12 cellular contexts compared by ENCODE assay signal in the genomic region with DNA sequence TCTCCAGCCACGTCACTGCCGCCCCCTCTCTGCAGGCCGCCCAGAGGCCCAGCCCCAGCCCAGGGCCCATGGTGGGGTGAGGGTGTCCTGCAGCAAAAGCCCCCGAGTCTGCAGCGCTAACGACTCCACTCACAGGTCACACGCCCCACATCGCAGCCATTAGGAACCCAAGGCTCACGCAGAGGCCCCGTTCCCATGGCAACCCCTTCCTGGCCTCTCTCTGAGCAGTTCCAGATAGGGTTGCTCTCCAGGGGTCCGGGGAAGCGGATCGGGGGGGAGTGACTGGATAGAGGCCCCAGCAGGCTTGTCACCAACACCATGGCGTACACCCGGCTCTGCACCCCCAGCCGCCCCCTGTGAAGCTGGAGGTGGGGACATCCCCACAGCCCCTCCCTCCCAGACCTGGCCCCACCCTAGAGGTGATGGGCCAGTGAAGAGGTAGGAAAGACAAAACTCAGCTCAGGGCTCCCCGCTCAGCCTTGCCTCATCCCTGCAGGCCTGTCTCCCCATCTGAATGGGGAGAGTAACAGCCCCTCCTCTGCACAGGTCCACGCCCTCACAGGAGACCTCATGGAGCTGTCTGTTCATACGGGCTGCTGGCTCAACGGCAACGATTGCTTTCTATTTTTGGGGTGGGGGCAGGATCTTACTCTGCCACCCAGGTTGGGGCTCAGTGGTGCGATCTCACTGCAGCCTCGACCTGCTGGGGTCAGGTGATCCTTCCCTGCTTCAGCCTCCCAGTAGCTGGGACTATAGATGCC. TPM values are rescaled to one million over a fixed set of nuclear protein-coding genes. Genes with fewer than 3 reads are reported as not detected.
DNase-seq lines count a peak whose midpoint lies in the region; ATAC-seq and TF ChIP-seq lines count a peak whose summit lies in the region.
"Had no signal": no experiment of that assay in that cellular context is flagged by ENCODE, and none has a peak within 500 bp of the region (broad histone marks: within the 10 kb centered on the region; RNA-seq: fewer than 3 reads in every experiment).

No MANE protein-coding gene starts in this region.

- peak overlapping the region in 1 of 9 donors; percentile 24 for H3K27ac Mint-ChIP-seq in naive thymus-derived CD4-positive, alpha-beta T cell
- H3K27ac Mint-ChIP-seq: activated T-helper 2 cell treated with anti-CD3 and anti-CD28 coated beads, Interferon-gamma antibody, Interleukin-2, Interleukin-4, amounts not matched to agents 10 μg/mL and 5 μg/mL and 100 μg/mL, durations not matched to agents 14 hours and 24 hours and 36 hours had no signal

- H3K36me3 ChIP-seq in naive thymus-derived CD4-positive, alpha-beta T cell (ENCODE audit: control insufficient read depth in 2 of 3, insufficient read depth in 3 of 3, low read length in 3 of 3) = peaks cover 0 to 20% (median 3%) of the 10 kb centered on the region in 3 experiments

- no peaks in the 10 kb centered on the region for H3K27me3 Mint-ChIP-seq in naive thymus-derived CD4-positive, alpha-beta T cell
- H3K27me3 Mint-ChIP-seq: CD4-positive, CD25-positive, alpha-beta regulatory T cell had no signal

- H3K36me3 Mint-ChIP-seq in naive thymus-derived CD4-positive, alpha-beta T cell = peaks cover 0 to 10% (median 5%) of the 10 kb centered on the region in 5 donors

- peak; percentile 41 for DNase-seq in AG20443 (ENCODE audit: low spot score)
- peak; percentile 44 for DNase-seq in NCI-H1417 treated with DMSO at 0.1 percent for 48 hours (lab: John Stamatoyannopoulos, UW)
- DNase-seq in coronary artery (ENCODE audit: low spot score) = no peak
- DNase-seq in naive thymus-derived CD4-positive, alpha-beta T cell = no peak
- DNase-seq in OCI-M2 (lab: John Stamatoyannopoulos, UW; ENCODE audit: unreplicated experiment) = no peak
- DNase-seq in NCI-H1436 treated with DMSO at 0.1 percent for 48 hours (lab: John Stamatoyannopoulos, UW) = no peak
- DNase-seq: CD4-positive, CD25-positive, alpha-beta regulatory T cell; mammary epithelial cell had no signal

- peaks cover 9 to 41% (median 33%) of the 10 kb centered on the region in 7 donors for H3K4me1 Mint-ChIP-seq in naive thymus-derived CD4-positive, alpha-beta T cell

- H3K9me3 ChIP-seq in naive thymus-derived CD4-positive, alpha-beta T cell (ENCODE audit: control insufficient read depth in 2 of 3, low read length in 3 of 3) = no peaks in the 10 kb centered on the region
- H3K9me3 ChIP-seq: suprapubic skin had no signal

- peak overlapping the region in 3 of 10 donors; percentile 23 to 47 (median 25) for H3K4me3 Mint-ChIP-seq in naive thymus-derived CD4-positive, alpha-beta T cell

- H3K27me3 ChIP-seq in naive thymus-derived CD4-positive, alpha-beta T cell (ENCODE audit: control insufficient read depth in 2 of 2, insufficient read depth in 2 of 2, low read length in 2 of 2) = no peaks in the 10 kb centered on the region
- H3K27me3 ChIP-seq: suprapubic skin had no signal

- CTCF ChIA-PET in naive thymus-derived CD4-positive, alpha-beta T cell (lab: Charles Lee) = no interaction called here

- peak overlapping the region; percentile 11 to 13 for H3K27ac ChIP-seq in coronary artery
- no peak overlapping the region for H3K27ac ChIP-seq in naive thymus-derived CD4-positive, alpha-beta T cell (ENCODE audit: low read depth, low read length)
- H3K27ac ChIP-seq: suprapubic skin had no signal

- TF ChIP-seq CTCF in coronary artery (IDR thresholded peaks at IDR 0.05) = no peak

- H3K4me3 ChIP-seq in coronary artery = peak overlapping the region; percentile 52
- H3K4me3 ChIP-seq in naive thymus-derived CD4-positive, alpha-beta T cell (ENCODE audit: low read length) = no peak overlapping the region
- H3K4me3 ChIP-seq: suprapubic skin had no signal

- H3K9me3 Mint-ChIP-seq in naive thymus-derived CD4-positive, alpha-beta T cell = no peaks in the 10 kb centered on the region
- H3K9me3 Mint-ChIP-seq: activated T-helper 2 cell treated with anti-CD3 and anti-CD28 coated beads, Interferon-gamma antibody, Interleukin-2, Interleukin-4, amounts not matched to agents 10 μg/mL and 5 μg/mL and 100 μg/mL, durations not matched to agents 14 hours and 24 hours and 36 hours; CD4-positive, CD25-positive, alpha-beta regulatory T cell had no signal

- peak; percentile 12 for ATAC-seq in naive thymus-derived CD4-positive, alpha-beta T cell
- ATAC-seq in HG02885 (IDR thresholded peaks at IDR 0.05; ENCODE audit: poor library complexity, unreplicated experiment) (no peak), HG02840 (IDR thresholded peaks at IDR 0.05; ENCODE audit: low FRiP score, unreplicated experiment) (no peak)

- POLR2A ChIA-PET in naive thymus-derived CD4-positive, alpha-beta T cell (lab: Charles Lee) = no interaction called here

- intact Hi-C loops in naive thymus-derived CD4-positive, alpha-beta T cell (cut with micrococcal nuclease) = no loop called here

- H3K4me1 ChIP-seq in naive thymus-derived CD4-positive, alpha-beta T cell (ENCODE audit: control insufficient read depth in 2 of 2, insufficient read depth in 2 of 2, low read length in 2 of 2) = peaks cover 6 to 12% of the 10 kb centered on the region in 2 donors

RNA-seq across cellular contexts. Expression of a gene that starts 41.2 kb away (rescaled TPM):
- 10 to 100 TPM; 34.2 to 83.7 (median 49.3) TPM for total RNA-seq in naive thymus-derived CD4-positive, alpha-beta T cell
- polyA plus RNA-seq in naive thymus-derived CD4-positive, alpha-beta T cell = under 1 TPM; 0.18 to 0.98 TPM

Comparison
In these comparisons a context has a peak if more than half of its experiments do, and no peak if none do; other contexts are left out.
1. DNase-seq: peak in AG20443 (single experiment) and NCI-H1417 treated with DMSO at 0.1 percent for 48 hours (single experiment); none in coronary artery (single experiment), naive thymus-derived CD4-positive, alpha-beta T cell (0 of 9), OCI-M2 (single experiment) and NCI-H1436 treated with DMSO at 0.1 percent for 48 hours (single experiment).